9 cellular contexts compared by ENCODE assay signal in genomic region chr3:197520311-197521276, GRCh38. TPM values are rescaled to one million over a fixed set of nuclear protein-coding genes. Genes with fewer than 3 reads are reported as not detected.
DNase-seq lines count a peak whose midpoint lies in the region; ATAC-seq and TF ChIP-seq lines count a peak whose summit lies in the region.
"Had no signal": no experiment of that assay in that cellular context is flagged by ENCODE, and none has a peak within 500 bp of the region (broad histone marks: within the 10 kb centered on the region; RNA-seq: fewer than 3 reads in every experiment).

No MANE protein-coding gene starts in this region.

- H3K36me3 Mint-ChIP-seq in activated CD4-positive, alpha-beta T cell treated with anti-CD3 and anti-CD28 coated beads for 36 hours (ENCODE audit: low read depth): peaks cover 28% of the 10 kb centered on the region
- peaks cover 31% of the 10 kb centered on the region for H3K36me3 Mint-ChIP-seq in activated CD4-positive, alpha-beta T cell treated with anti-CD3 and anti-CD28 coated beads, Interleukin-2, amount 10 ng/mL, durations not matched to agents 7 days and 5 days (ENCODE audit: low read depth)

- peak overlapping the region in 2 of 4 donors; percentile 5 to 9 for H3K4me3 ChIP-seq in transverse colon
- H3K4me3 ChIP-seq in lower leg skin (ENCODE audit: low read depth, poor library complexity, severe bottlenecking): no peak overlapping the region

- peaks cover 20 to 36% (median 31%) of the 10 kb centered on the region in 4 donors for H3K4me1 ChIP-seq in transverse colon

- no peaks in the 10 kb centered on the region for H3K9me3 Mint-ChIP-seq in activated CD4-positive, alpha-beta T cell treated with anti-CD3 and anti-CD28 coated beads for 36 hours (ENCODE audit: low read depth)
- H3K9me3 Mint-ChIP-seq in activated CD4-positive, alpha-beta T cell treated with anti-CD3 and anti-CD28 coated beads, Interleukin-2, amount 10 ng/mL, durations not matched to agents 7 days and 5 days: peaks cover 3% of the 10 kb centered on the region
- H3K9me3 Mint-ChIP-seq: activated naive CD4-positive, alpha-beta T cell treated with anti-CD3 and anti-CD28 coated beads, Interleukin-2, amount 50 U/mL, for 24 hours had no signal

- no peaks in the 10 kb centered on the region for H3K27me3 ChIP-seq in transverse colon

- H3K27ac ChIP-seq in transverse colon: peak overlapping the region; percentile 85 to 92 (median 86)

- WGBS in transverse colon (ENCODE audit: low coverage in 1 of 2), 2 donors: 39 to 46% methylated on average over 11 to 31 of the region's 31 CpGs
- 69 to 71% methylated on average over 31 of the region's 31 CpGs for WGBS in lower leg skin, 2 donors

- TF ChIP-seq POLR2A in transverse colon (IDR thresholded peaks at IDR 0.05) (peak; percentile 58), lower leg skin (IDR thresholded peaks at IDR 0.05) (no peak)

- no peak for TF ChIP-seq EP300 in transverse colon (IDR thresholded peaks at IDR 0.05; ENCODE audit: low read depth)

- in situ Hi-C loops in transverse colon (cut with MboI; ENCODE audit: low pct_ligation_motif_present in 1 of 4, low pct_unique_long_range_greater_than_20kb in 1 of 4, low sequenced_read_pairs in 3 of 4): loop anchor here in 1 of 4 donors (25.0 kb wide), 1 partner anchor 258 kb away; no protein-coding TSS in a partner anchor

- peaks cover 14% of the 10 kb centered on the region for H3K4me1 Mint-ChIP-seq in activated CD4-positive, alpha-beta T cell treated with anti-CD3 and anti-CD28 coated beads for 36 hours
- peaks cover 12% of the 10 kb centered on the region for H3K4me1 Mint-ChIP-seq in activated CD4-positive, alpha-beta T cell treated with anti-CD3 and anti-CD28 coated beads, Interleukin-2, amount 10 ng/mL, durations not matched to agents 7 days and 5 days

- no peaks in the 10 kb centered on the region for H3K27me3 Mint-ChIP-seq in activated CD4-positive, alpha-beta T cell treated with anti-CD3 and anti-CD28 coated beads for 36 hours
- H3K27me3 Mint-ChIP-seq in activated CD4-positive, alpha-beta T cell treated with anti-CD3 and anti-CD28 coated beads, Interleukin-2, amount 10 ng/mL, durations not matched to agents 7 days and 5 days: no peaks in the 10 kb centered on the region
- H3K27me3 Mint-ChIP-seq: activated naive CD4-positive, alpha-beta T cell treated with anti-CD3 and anti-CD28 coated beads, Interleukin-2, amount 50 U/mL, for 24 hours had no signal

- H3K4me3 Mint-ChIP-seq in activated CD4-positive, alpha-beta T cell treated with anti-CD3 and anti-CD28 coated beads for 36 hours: no peak overlapping the region
- H3K4me3 Mint-ChIP-seq in activated CD4-positive, alpha-beta T cell treated with anti-CD3 and anti-CD28 coated beads, Interleukin-2, amount 10 ng/mL, durations not matched to agents 7 days and 5 days: no peak overlapping the region
- H3K4me3 Mint-ChIP-seq: activated naive CD4-positive, alpha-beta T cell treated with anti-CD3 and anti-CD28 coated beads, Interleukin-2, amount 50 U/mL, for 24 hours had no signal

- H3K9me3 ChIP-seq in transverse colon: no peaks in the 10 kb centered on the region

- H3K27ac Mint-ChIP-seq in activated CD4-positive, alpha-beta T cell treated with anti-CD3 and anti-CD28 coated beads for 36 hours: peak overlapping the region; percentile 10
- no peak overlapping the region for H3K27ac Mint-ChIP-seq in activated CD4-positive, alpha-beta T cell treated with anti-CD3 and anti-CD28 coated beads, Interleukin-2, amount 10 ng/mL, durations not matched to agents 7 days and 5 days

- no peaks in the 10 kb centered on the region for H3K36me3 ChIP-seq in transverse colon

- intact Hi-C loops in activated CD4-positive, alpha-beta T cell treated with anti-CD3 and anti-CD28 coated beads for 36 hours (cut with DNase I, micrococcal nuclease): no loop called here
- intact Hi-C loops in left colon (cut with DNase I, micrococcal nuclease) (no loop called here), transverse colon (cut with DNase I; ENCODE audit: low total_unique reads) (no loop called here), lower leg skin (cut with DNase I; ENCODE audit: low total_unique reads) (no loop called here)

- ATAC-seq in activated CD4-positive, alpha-beta T cell treated with anti-CD3 and anti-CD28 coated beads for 36 hours: no peak
- ATAC-seq in left colon: peak; percentile 79

- no peak for DNase-seq in activated CD4-positive, alpha-beta T cell treated with anti-CD3 and anti-CD28 coated beads for 36 hours
- DNase-seq in activated CD4-positive, alpha-beta T cell treated with anti-CD3 and anti-CD28 coated beads, Interleukin-2, amount 10 ng/mL, durations not matched to agents 7 days and 5 days: no peak
- DNase-seq in amygdala (lab: John Stamatoyannopoulos, UW) (peak in 31 of 56 donors; percentile 8 to 62 (median 41)), left colon (peak; percentile 79 to 91), transverse colon (peak; percentile 88), lower leg skin (ENCODE audit: low spot score in 2 of 2) (no peak), T-helper 1 cell (no peak)
- no peak for DNase-seq in activated CD4-positive, alpha-beta T cell treated with anti-CD3 and anti-CD28 coated beads, Interleukin-2, amount 50 U/mL, for 48 hours

- CTCF ChIA-PET in activated CD4-positive, alpha-beta T cell treated with anti-CD3 and anti-CD28 coated beads for 36 hours (lab: Charles Lee): interaction anchor here (1.0 kb wide), 1 partner anchor 11 kb away, joined by 4 read pairs; no protein-coding TSS in a partner anchor
- CTCF ChIA-PET in activated CD4-positive, alpha-beta T cell treated with anti-CD3 and anti-CD28 coated beads, Interleukin-2, amount 10 ng/mL, durations not matched to agents 7 days and 5 days (lab: Charles Lee): interaction anchor here (1.1 kb wide), 1 partner anchor 79 kb away, joined by 3 read pairs; no protein-coding TSS in a partner anchor

- TF ChIP-seq CTCF in transverse colon (IDR thresholded peaks at IDR 0.05): peak in 1 of 5 experiments; percentile 7
- no peak for TF ChIP-seq CTCF in lower leg skin (IDR thresholded peaks at IDR 0.05)

- POLR2A ChIA-PET in activated CD4-positive, alpha-beta T cell treated with anti-CD3 and anti-CD28 coated beads for 36 hours (lab: Charles Lee): no interaction called here
- POLR2A ChIA-PET in activated CD4-positive, alpha-beta T cell treated with anti-CD3 and anti-CD28 coated beads, Interleukin-2, amount 10 ng/mL, durations not matched to agents 7 days and 5 days (lab: Charles Lee): no interaction called here

RNA-seq across cellular contexts. Expression of gene BDH1, which starts 35.2 kb away (rescaled TPM):
- total RNA-seq in activated CD4-positive, alpha-beta T cell treated with anti-CD3 and anti-CD28 coated beads for 36 hours: 10 to 100 TPM; 84.9 to 85.1 TPM
- 10 to 100 TPM; 53.6 to 58.7 TPM for total RNA-seq in activated CD4-positive, alpha-beta T cell treated with anti-CD3 and anti-CD28 coated beads, Interleukin-2, amount 10 ng/mL, durations not matched to agents 7 days and 5 days
- total RNA-seq in left colon: 100 to 1,000 TPM; 161 to 208 TPM
- total RNA-seq in transverse colon: 100 to 1,000 TPM; 127 to 258 (median 197) TPM
- 10 to 100 TPM; 56.3 to 86.1 (median 59.7) TPM for total RNA-seq in lower leg skin

Comparison
In these comparisons a context has a peak if more than half of its experiments do, and no peak if none do; other contexts are left out.
1. DNase-seq: peak in amygdala (31 of 56), left colon (2 of 2) and transverse colon (single experiment); none in activated CD4-positive, alpha-beta T cell treated with anti-CD3 and anti-CD28 coated beads for 36 hours (single experiment), activated CD4-positive, alpha-beta T cell treated with anti-CD3 and anti-CD28 coated beads, Interleukin-2, amount 10 ng/mL, durations not matched to agents 7 days and 5 days (single experiment), lower leg skin (0 of 2), activated CD4-positive, alpha-beta T cell treated with anti-CD3 and anti-CD28 coated beads, Interleukin-2, amount 50 U/mL, for 48 hours (0 of 2) and T-helper 1 cell (0 of 5).